9 cellular contexts compared by ENCODE assay signal in the genomic region with DNA sequence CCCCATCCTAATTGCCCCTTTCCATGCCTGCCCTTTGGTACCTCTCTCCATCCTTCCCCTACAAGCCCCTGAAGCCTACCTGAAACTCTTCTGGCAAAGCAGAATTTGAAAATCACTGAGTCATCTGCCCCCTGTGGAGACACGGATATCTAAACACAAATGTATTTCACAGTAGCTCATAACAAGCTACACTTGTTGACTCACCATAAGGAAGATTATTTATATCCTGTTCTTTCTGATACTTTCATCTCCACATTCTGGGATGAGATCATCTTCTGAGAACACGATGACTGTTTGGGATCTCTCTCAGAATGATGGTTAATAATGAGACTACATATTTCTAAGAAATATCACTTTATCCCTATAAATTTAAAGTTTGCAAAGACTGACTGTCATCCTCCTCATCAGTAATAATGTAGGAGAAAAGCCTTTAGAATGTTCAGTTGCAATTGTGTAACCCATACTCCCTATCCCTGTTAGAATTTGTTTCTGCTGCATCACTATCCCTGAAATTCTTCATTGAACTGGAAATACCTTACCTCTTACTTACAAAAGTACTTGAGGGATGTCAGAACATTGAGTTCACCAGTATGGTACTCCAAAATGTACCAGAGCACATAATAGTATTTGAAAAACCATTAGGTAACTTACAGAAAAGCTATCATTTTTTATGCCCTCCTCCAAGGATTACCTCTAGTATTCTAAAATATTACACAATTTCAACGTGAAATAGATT. TPM values are rescaled to one million over a fixed set of nuclear protein-coding genes. Genes with fewer than 3 reads are reported as not detected.
DNase-seq lines count a peak whose midpoint lies in the region; ATAC-seq lines count a peak whose summit lies in the region.
"Had no signal": no experiment of that assay in that cellular context is flagged by ENCODE, and none has a peak within 500 bp of the region (broad histone marks: within the 10 kb centered on the region; RNA-seq: fewer than 3 reads in every experiment).

No MANE protein-coding gene starts in this region.

- DNase-seq in AG20443 (ENCODE audit: low spot score) (peak; percentile 67), adipocyte (ENCODE audit: low read depth) (peak; percentile 75), kidney tubule cell (ENCODE audit: low spot score) (peak; percentile 94), NCI-H1105 (lab: John Stamatoyannopoulos, UW) (no peak), NCI-H2029 treated with DMSO at 0.1 percent for 48 hours (lab: John Stamatoyannopoulos, UW) (no peak)
- no peak for DNase-seq in activated CD4-positive, alpha-beta T cell treated with anti-CD3 and anti-CD28 coated beads, Interleukin-2, amount 10 ng/mL, durations not matched to agents 24 days and 14 days

- no peaks in the 10 kb centered on the region for H3K36me3 ChIP-seq in adipocyte (ENCODE audit: control insufficient read depth, insufficient read depth, low read length, severe bottlenecking)

- peaks cover 19% of the 10 kb centered on the region for H3K4me1 ChIP-seq in adipocyte (ENCODE audit: control insufficient read depth, insufficient read depth, low read length)

- H3K9ac ChIP-seq in adipocyte (ENCODE audit: low read length): no peak overlapping the region

- no peaks in the 10 kb centered on the region for H3K4me1 Mint-ChIP-seq in activated CD4-positive, alpha-beta T cell treated with anti-CD3 and anti-CD28 coated beads, Interleukin-2, amount 10 ng/mL, durations not matched to agents 24 days and 14 days
- H3K4me1 Mint-ChIP-seq: IgD-negative memory B cell had no signal

- H3K4me3 ChIP-seq in adipocyte (ENCODE audit: low read length): no peak overlapping the region

- H3K9me3 Mint-ChIP-seq in activated CD4-positive, alpha-beta T cell treated with anti-CD3 and anti-CD28 coated beads, Interleukin-2, amount 10 ng/mL, durations not matched to agents 24 days and 14 days: no peaks in the 10 kb centered on the region

- peaks cover 19% of the 10 kb centered on the region for H3K27me3 Mint-ChIP-seq in activated CD4-positive, alpha-beta T cell treated with anti-CD3 and anti-CD28 coated beads, Interleukin-2, amount 10 ng/mL, durations not matched to agents 24 days and 14 days

- H3K4me3 Mint-ChIP-seq in activated CD4-positive, alpha-beta T cell treated with anti-CD3 and anti-CD28 coated beads, Interleukin-2, amount 10 ng/mL, durations not matched to agents 24 days and 14 days: no peak overlapping the region
- H3K4me3 Mint-ChIP-seq: IgD-negative memory B cell had no signal

- no peaks in the 10 kb centered on the region for H3K9me3 ChIP-seq in adipocyte (ENCODE audit: control insufficient read depth, low read length)

- no peak overlapping the region for H3K27ac Mint-ChIP-seq in activated CD4-positive, alpha-beta T cell treated with anti-CD3 and anti-CD28 coated beads, Interleukin-2, amount 10 ng/mL, durations not matched to agents 24 days and 14 days
- H3K27ac Mint-ChIP-seq: IgD-negative memory B cell had no signal

- intact Hi-C loops in activated CD4-positive, alpha-beta T cell treated with anti-CD3 and anti-CD28 coated beads, Interleukin-2, amount 10 ng/mL, durations not matched to agents 24 days and 14 days (cut with micrococcal nuclease): no loop called here

- H3K36me3 Mint-ChIP-seq in activated CD4-positive, alpha-beta T cell treated with anti-CD3 and anti-CD28 coated beads, Interleukin-2, amount 10 ng/mL, durations not matched to agents 24 days and 14 days (ENCODE audit: low read depth): no peaks in the 10 kb centered on the region
- H3K36me3 Mint-ChIP-seq: IgD-negative memory B cell had no signal

- no peaks in the 10 kb centered on the region for H3K27me3 ChIP-seq in adipocyte (replicated peaks; ENCODE audit: control insufficient read depth, insufficient read depth, low read length)

- ATAC-seq in HG03432 (IDR thresholded peaks at IDR 0.05; ENCODE audit: unreplicated experiment) (peak; percentile 74), HG03280 (IDR thresholded peaks at IDR 0.05; ENCODE audit: unreplicated experiment) (no peak)

RNA-seq across cellular contexts. Expression of gene SCHIP1, which starts 32.9 kb away (rescaled TPM):
- 0.05 TPM in 1 of 2 replicates, not detected in the other for total RNA-seq in activated CD4-positive, alpha-beta T cell treated with anti-CD3 and anti-CD28 coated beads, Interleukin-2, amount 10 ng/mL, durations not matched to agents 24 days and 14 days

Comparison
In these comparisons a context has a peak if more than half of its experiments do, and no peak if none do; other contexts are left out.
1. DNase-seq: peak in AG20443 (single experiment), adipocyte (single experiment) and kidney tubule cell (single experiment); none in NCI-H1105 (single experiment), NCI-H2029 treated with DMSO at 0.1 percent for 48 hours (single experiment) and activated CD4-positive, alpha-beta T cell treated with anti-CD3 and anti-CD28 coated beads, Interleukin-2, amount 10 ng/mL, durations not matched to agents 24 days and 14 days (single experiment).